In the genomic region with DNA sequence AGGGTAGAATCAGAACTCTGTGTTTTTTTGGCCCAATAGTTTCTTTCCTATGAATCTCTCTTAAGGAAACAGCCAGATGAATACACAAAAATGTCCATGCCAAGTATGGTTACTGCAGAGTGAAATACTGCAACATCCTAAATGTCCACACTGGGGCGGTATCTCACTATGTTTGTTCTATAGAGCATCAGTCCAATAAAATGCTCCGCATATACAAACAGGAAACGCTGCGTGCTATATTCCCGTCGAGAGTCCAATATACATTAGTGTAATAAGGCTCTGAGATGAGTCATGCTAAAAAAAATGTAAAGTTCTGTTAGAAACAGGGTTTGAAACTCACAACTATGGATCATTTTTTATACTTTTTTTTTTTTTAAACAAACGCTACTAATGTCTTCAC, we compare ENCODE assay signal across 1 cellular context.
TF ChIP-seq lines count a peak whose summit lies in the region.

No MANE protein-coding gene starts in this region.

TF ChIP-seq in GM23338, 12 proteins besides CTCF, POLR2A, EP300 and RAD21 (continued from another document):
- TF ChIP-seq, protein P1, sequence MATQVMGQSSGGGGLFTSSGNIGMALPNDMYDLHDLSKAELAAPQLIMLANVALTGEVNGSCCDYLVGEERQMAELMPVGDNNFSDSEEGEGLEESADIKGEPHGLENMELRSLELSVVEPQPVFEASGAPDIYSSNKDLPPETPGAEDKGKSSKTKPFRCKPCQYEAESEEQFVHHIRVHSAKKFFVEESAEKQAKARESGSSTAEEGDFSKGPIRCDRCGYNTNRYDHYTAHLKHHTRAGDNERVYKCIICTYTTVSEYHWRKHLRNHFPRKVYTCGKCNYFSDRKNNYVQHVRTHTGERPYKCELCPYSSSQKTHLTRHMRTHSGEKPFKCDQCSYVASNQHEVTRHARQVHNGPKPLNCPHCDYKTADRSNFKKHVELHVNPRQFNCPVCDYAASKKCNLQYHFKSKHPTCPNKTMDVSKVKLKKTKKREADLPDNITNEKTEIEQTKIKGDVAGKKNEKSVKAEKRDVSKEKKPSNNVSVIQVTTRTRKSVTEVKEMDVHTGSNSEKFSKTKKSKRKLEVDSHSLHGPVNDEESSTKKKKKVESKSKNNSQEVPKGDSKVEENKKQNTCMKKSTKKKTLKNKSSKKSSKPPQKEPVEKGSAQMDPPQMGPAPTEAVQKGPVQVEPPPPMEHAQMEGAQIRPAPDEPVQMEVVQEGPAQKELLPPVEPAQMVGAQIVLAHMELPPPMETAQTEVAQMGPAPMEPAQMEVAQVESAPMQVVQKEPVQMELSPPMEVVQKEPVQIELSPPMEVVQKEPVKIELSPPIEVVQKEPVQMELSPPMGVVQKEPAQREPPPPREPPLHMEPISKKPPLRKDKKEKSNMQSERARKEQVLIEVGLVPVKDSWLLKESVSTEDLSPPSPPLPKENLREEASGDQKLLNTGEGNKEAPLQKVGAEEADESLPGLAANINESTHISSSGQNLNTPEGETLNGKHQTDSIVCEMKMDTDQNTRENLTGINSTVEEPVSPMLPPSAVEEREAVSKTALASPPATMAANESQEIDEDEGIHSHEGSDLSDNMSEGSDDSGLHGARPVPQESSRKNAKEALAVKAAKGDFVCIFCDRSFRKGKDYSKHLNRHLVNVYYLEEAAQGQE (IDR thresholded peaks at IDR 0.05; ENCODE audit: unreplicated experiment): no peak
- TF ChIP-seq, protein P2, sequence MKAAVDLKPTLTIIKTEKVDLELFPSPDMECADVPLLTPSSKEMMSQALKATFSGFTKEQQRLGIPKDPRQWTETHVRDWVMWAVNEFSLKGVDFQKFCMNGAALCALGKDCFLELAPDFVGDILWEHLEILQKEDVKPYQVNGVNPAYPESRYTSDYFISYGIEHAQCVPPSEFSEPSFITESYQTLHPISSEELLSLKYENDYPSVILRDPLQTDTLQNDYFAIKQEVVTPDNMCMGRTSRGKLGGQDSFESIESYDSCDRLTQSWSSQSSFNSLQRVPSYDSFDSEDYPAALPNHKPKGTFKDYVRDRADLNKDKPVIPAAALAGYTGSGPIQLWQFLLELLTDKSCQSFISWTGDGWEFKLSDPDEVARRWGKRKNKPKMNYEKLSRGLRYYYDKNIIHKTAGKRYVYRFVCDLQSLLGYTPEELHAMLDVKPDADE (IDR thresholded peaks at IDR 0.05): no peak
